Comparison of ENCODE assay signal across 2 cellular contexts in the genomic region with DNA sequence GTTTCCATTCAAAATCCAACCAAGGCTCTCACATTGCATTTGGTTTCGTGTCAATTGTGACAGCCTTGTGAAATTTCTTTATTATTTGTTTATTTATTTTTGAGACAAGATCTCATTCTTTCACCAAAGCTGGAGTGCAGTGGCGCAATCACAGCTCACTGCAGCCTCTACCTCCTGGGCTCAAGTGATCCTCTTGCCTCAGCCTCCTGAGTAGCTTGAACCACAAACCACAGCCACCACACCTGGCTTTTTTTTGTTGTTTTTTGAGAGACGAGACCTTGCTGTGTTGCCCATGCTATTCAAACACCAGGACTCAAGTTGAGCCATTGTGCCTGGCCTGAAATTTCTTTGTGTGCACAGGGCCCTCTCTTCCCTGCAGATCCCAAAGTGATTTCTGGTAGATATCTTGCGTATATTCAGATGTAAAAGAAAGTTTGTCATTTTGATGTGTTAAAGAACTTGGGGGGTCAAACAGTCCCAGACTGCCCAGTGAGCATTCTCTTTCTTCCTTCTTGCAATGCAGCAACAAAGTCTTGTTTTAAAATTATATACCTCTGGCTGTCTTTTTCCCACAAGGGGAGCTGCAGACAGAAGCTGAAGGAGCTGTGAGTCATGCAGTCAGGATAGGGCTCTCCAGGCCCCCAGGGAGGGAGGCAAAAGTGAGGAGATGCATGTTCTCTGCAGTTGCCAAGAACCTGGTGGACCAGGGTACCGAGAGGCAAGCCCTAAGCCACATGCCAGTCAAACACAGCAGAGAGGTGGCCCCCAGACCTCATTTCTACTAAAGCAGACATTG.
TF ChIP-seq lines count a peak whose summit lies in the region.

No MANE protein-coding gene starts in this region.

TF ChIP-seq in IMR-90, 13 proteins besides CTCF, POLR2A, EP300 and RAD21:
- TF ChIP-seq, protein P1, sequence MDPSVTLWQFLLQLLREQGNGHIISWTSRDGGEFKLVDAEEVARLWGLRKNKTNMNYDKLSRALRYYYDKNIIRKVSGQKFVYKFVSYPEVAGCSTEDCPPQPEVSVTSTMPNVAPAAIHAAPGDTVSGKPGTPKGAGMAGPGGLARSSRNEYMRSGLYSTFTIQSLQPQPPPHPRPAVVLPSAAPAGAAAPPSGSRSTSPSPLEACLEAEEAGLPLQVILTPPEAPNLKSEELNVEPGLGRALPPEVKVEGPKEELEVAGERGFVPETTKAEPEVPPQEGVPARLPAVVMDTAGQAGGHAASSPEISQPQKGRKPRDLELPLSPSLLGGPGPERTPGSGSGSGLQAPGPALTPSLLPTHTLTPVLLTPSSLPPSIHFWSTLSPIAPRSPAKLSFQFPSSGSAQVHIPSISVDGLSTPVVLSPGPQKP (IDR thresholded peaks at IDR 0.05; ENCODE audit: borderline replicate concordance, low read depth, low read length), result no peak
- TF ChIP-seq CEBPB (IDR thresholded peaks at IDR 0.05; ENCODE audit: low read depth, low read length) (no peak), MAZ (IDR thresholded peaks at IDR 0.05; ENCODE audit: borderline replicate concordance, low read depth, low read length) (peak; percentile 52; the same call in 1 of the 2 replicates)
- TF ChIP-seq, protein P2, sequence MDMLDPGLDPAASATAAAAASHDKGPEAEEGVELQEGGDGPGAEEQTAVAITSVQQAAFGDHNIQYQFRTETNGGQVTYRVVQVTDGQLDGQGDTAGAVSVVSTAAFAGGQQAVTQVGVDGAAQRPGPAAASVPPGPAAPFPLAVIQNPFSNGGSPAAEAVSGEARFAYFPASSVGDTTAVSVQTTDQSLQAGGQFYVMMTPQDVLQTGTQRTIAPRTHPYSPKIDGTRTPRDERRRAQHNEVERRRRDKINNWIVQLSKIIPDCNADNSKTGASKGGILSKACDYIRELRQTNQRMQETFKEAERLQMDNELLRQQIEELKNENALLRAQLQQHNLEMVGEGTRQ (IDR thresholded peaks at IDR 0.05; ENCODE audit: low read depth, low read length), result no peak
TF ChIP-seq in IMR-90: peak in this region for 1.

TF ChIP-seq in K562, 482 proteins besides CTCF, POLR2A, EP300 and RAD21:
- no peak for TF ChIP-seq NELFE (IDR thresholded peaks at IDR 0.05; ENCODE audit: insufficient read depth, insufficient read length)
- peak; percentile 48 for TF ChIP-seq FOSL1 (tag; conservative IDR thresholded peaks at IDR 0.05)
- TF ChIP-seq, protein P3, sequence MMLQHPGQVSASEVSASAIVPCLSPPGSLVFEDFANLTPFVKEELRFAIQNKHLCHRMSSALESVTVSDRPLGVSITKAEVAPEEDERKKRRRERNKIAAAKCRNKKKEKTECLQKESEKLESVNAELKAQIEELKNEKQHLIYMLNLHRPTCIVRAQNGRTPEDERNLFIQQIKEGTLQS (IDR thresholded peaks at IDR 0.05), result 0 out of 2 replicates have a peak, but pooled peaks have one; percentile 19
- TF ChIP-seq, protein P3 (CRISPR knock-in tag; conservative IDR thresholded peaks at IDR 0.05), result no peak
- TF ChIP-seq BDP1 (IDR thresholded peaks at IDR 0.05; ENCODE audit: insufficient read depth, insufficient read length), result no peak
- peak; percentile 44; the same call in 1 of the 2 replicates for TF ChIP-seq JUND (IDR thresholded peaks at IDR 0.05; ENCODE audit: borderline replicate concordance, low read depth, low read length)
- TF ChIP-seq JUND (tag; IDR thresholded peaks at IDR 0.05; ENCODE audit: borderline replicate concordance, low read depth, low read length), result 0 out of 3 replicates have a peak, but pooled peaks have one; percentile 13
- TF ChIP-seq CEBPB (tag; IDR thresholded peaks at IDR 0.05), result 0 out of 2 replicates have a peak, but pooled peaks have one; percentile 18
- peak in 1 of 2 experiments; percentile 25; a peak in 1 of 4 replicates for TF ChIP-seq SRF (CRISPR knock-in tag; IDR thresholded peaks at IDR 0.05)
- no peak for TF ChIP-seq SIN3A (IDR thresholded peaks at IDR 0.05; ENCODE audit: borderline replicate concordance in 2 of 2, control insufficient read depth in 1 of 2, low read depth in 2 of 2, low read length in 2 of 2)
